Comparison of ENCODE assay signal across 1 cellular context in the genomic region with DNA sequence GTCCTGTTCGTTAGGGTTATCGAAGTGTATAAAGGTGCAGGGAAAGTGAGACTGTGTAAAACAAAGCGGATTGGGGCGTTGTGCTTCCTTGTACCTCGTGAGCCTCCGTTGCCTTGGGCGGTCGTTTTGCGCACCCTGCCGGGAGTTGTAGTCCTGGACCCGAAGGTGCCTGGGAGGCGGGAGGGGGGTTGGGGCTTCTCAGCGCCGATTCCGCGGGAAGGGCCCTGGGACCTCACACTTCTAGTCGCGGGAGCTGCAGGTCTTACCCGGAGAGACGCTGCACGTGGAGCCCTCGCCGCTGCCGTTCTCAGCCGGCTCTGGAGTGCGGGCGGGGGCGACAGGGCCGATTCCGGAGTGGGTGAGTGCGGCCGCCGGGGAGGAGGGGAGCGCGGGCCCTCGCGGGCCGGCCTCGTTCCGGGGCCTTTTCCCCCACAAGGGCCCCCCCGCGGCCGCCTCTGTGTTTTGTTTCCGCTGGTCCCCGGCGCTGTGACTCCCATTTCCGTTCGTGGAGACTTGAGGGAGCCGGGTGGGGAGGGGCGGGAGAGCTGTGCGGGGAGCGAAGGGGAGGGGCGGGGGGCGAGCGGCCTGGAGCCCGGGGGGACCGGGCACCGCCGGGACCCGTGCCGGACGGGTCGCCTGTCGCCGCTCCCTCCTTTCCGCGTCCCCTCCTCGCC.
TF ChIP-seq lines count a peak whose summit lies in the region.

No MANE protein-coding gene starts in this region.

TF ChIP-seq in HepG2, 621 proteins besides CTCF, POLR2A, EP300 and RAD21 (continued from another document and continues in another):
- TF ChIP-seq, protein P1, sequence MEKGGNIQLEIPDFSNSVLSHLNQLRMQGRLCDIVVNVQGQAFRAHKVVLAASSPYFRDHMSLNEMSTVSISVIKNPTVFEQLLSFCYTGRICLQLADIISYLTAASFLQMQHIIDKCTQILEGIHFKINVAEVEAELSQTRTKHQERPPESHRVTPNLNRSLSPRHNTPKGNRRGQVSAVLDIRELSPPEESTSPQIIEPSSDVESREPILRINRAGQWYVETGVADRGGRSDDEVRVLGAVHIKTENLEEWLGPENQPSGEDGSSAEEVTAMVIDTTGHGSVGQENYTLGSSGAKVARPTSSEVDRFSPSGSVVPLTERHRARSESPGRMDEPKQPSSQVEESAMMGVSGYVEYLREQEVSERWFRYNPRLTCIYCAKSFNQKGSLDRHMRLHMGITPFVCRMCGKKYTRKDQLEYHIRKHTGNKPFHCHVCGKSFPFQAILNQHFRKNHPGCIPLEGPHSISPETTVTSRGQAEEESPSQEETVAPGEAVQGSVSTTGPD (CRISPR knock-in tag; IDR thresholded peaks at IDR 0.05): no peak
- TF ChIP-seq LCORL (IDR thresholded peaks at IDR 0.05): no peak
- peak; percentile 30; the same call in 1 of the 2 replicates for TF ChIP-seq LCORL (CRISPR knock-in tag; IDR thresholded peaks at IDR 0.05)
- TF ChIP-seq, protein P2, sequence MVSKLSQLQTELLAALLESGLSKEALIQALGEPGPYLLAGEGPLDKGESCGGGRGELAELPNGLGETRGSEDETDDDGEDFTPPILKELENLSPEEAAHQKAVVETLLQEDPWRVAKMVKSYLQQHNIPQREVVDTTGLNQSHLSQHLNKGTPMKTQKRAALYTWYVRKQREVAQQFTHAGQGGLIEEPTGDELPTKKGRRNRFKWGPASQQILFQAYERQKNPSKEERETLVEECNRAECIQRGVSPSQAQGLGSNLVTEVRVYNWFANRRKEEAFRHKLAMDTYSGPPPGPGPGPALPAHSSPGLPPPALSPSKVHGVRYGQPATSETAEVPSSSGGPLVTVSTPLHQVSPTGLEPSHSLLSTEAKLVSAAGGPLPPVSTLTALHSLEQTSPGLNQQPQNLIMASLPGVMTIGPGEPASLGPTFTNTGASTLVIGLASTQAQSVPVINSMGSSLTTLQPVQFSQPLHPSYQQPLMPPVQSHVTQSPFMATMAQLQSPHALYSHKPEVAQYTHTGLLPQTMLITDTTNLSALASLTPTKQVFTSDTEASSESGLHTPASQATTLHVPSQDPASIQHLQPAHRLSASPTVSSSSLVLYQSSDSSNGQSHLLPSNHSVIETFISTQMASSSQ (IDR thresholded peaks at IDR 0.05; ENCODE audit: low read depth): no peak
- TF ChIP-seq, protein P2 (CRISPR knock-in tag; IDR thresholded peaks at IDR 0.05; ENCODE audit: borderline replicate concordance): peak; percentile 10; the same call in 1 of the 2 replicates
- TF ChIP-seq KMT2B (CRISPR knock-in tag; IDR thresholded peaks at IDR 0.05): no peak
- TF ChIP-seq, protein P3, sequence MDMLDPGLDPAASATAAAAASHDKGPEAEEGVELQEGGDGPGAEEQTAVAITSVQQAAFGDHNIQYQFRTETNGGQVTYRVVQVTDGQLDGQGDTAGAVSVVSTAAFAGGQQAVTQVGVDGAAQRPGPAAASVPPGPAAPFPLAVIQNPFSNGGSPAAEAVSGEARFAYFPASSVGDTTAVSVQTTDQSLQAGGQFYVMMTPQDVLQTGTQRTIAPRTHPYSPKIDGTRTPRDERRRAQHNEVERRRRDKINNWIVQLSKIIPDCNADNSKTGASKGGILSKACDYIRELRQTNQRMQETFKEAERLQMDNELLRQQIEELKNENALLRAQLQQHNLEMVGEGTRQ (IDR thresholded peaks at IDR 0.05; ENCODE audit: low read depth, low read length): no peak
- TF ChIP-seq, protein P3 (CRISPR knock-in tag; IDR thresholded peaks at IDR 0.05; ENCODE audit: borderline replicate concordance): no peak; the same call in 1 of the 2 replicates
- peak; percentile 67; the same call in 1 of the 2 replicates for TF ChIP-seq TEAD2 (CRISPR knock-in tag; IDR thresholded peaks at IDR 0.05)
- TF ChIP-seq MAFK (conservative IDR thresholded peaks at IDR 0.05 in 1 of 2, IDR thresholded peaks at IDR 0.05 in 1 of 2; ENCODE audit: low read length in 2 of 2): no peak
- TF ChIP-seq CENPX (CRISPR knock-in tag; IDR thresholded peaks at IDR 0.05): no peak
- TF ChIP-seq MZF1 (CRISPR knock-in tag; IDR thresholded peaks at IDR 0.05; ENCODE audit: borderline replicate concordance): no peak
- no peak for TF ChIP-seq REPIN1 (CRISPR knock-in tag; IDR thresholded peaks at IDR 0.05; ENCODE audit: borderline replicate concordance, low read depth)
- no peak for TF ChIP-seq ZNF713 (CRISPR knock-in tag; IDR thresholded peaks at IDR 0.05)
- TF ChIP-seq ZNF10 (CRISPR knock-in tag; IDR thresholded peaks at IDR 0.05; ENCODE audit: borderline replicate concordance, low read depth): no peak
- TF ChIP-seq MATR3 (CRISPR knock-in tag; IDR thresholded peaks at IDR 0.05): no peak
- TF ChIP-seq RBFOX2 (IDR thresholded peaks at IDR 0.05; ENCODE audit: low read depth, low read length): peak; percentile 83
- TF ChIP-seq ZNF121 (CRISPR knock-in tag; IDR thresholded peaks at IDR 0.05): no peak
- TF ChIP-seq ZNF546 (CRISPR knock-in tag; conservative IDR thresholded peaks at IDR 0.05): no peak
- TF ChIP-seq ZNF644 (CRISPR knock-in tag; IDR thresholded peaks at IDR 0.05; ENCODE audit: low read depth): no peak
- TF ChIP-seq PHF8 (CRISPR knock-in tag; IDR thresholded peaks at IDR 0.05): peak; percentile 51; the same call in 1 of the 2 replicates
- TF ChIP-seq MED8 (CRISPR knock-in tag; IDR thresholded peaks at IDR 0.05; ENCODE audit: insufficient replicate concordance): peak; percentile 32
- no peak for TF ChIP-seq ZNF569 (CRISPR knock-in tag; IDR thresholded peaks at IDR 0.05; ENCODE audit: borderline replicate concordance)
- no peak for TF ChIP-seq HDAC6 (IDR thresholded peaks at IDR 0.05; ENCODE audit: low read depth, low read length)
- no peak for TF ChIP-seq KLF9 (CRISPR knock-in tag; IDR thresholded peaks at IDR 0.05; ENCODE audit: low read depth)
- TF ChIP-seq ZNF501 (CRISPR knock-in tag; IDR thresholded peaks at IDR 0.05): 0 out of 2 replicates have a peak, but pooled peaks have one; percentile 1
- no peak for TF ChIP-seq HES4 (CRISPR knock-in tag; IDR thresholded peaks at IDR 0.05; ENCODE audit: borderline replicate concordance)
- TF ChIP-seq ZNF296 (CRISPR knock-in tag; conservative IDR thresholded peaks at IDR 0.05): no peak
- peak; percentile 34; the same call in 1 of the 2 replicates for TF ChIP-seq ZNF367 (CRISPR knock-in tag; IDR thresholded peaks at IDR 0.05; ENCODE audit: borderline replicate concordance)
- TF ChIP-seq ZNF354B (CRISPR knock-in tag; IDR thresholded peaks at IDR 0.05): 0 out of 2 replicates have a peak, but pooled peaks have one; percentile 18
- no peak for TF ChIP-seq MBNL3 (CRISPR knock-in tag; conservative IDR thresholded peaks at IDR 0.05)
- TF ChIP-seq, protein P4, sequence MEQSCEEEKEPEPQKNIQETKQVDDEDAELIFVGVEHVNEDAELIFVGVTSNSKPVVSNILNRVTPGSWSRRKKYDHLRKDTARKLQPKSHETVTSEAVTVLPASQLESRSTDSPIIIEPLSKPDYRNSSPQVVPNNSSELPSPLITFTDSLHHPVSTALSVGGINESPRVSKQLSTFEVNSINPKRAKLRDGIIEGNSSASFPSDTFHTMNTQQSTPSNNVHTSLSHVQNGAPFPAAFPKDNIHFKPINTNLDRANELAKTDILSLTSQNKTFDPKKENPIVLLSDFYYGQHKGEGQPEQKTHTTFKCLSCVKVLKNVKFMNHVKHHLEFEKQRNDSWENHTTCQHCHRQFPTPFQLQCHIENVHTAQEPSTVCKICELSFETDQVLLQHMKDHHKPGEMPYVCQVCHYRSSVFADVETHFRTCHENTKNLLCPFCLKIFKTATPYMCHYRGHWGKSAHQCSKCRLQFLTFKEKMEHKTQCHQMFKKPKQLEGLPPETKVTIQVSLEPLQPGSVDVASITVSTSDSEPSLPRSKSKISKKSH (CRISPR knock-in tag; IDR thresholded peaks at IDR 0.05; ENCODE audit: borderline replicate concordance): 0 out of 2 replicates have a peak, but pooled peaks have one; percentile 34
- TF ChIP-seq ZNF724P (CRISPR knock-in tag; IDR thresholded peaks at IDR 0.05; ENCODE audit: borderline replicate concordance): 0 out of 2 replicates have a peak, but pooled peaks have one; percentile 66
- TF ChIP-seq, protein P5, sequence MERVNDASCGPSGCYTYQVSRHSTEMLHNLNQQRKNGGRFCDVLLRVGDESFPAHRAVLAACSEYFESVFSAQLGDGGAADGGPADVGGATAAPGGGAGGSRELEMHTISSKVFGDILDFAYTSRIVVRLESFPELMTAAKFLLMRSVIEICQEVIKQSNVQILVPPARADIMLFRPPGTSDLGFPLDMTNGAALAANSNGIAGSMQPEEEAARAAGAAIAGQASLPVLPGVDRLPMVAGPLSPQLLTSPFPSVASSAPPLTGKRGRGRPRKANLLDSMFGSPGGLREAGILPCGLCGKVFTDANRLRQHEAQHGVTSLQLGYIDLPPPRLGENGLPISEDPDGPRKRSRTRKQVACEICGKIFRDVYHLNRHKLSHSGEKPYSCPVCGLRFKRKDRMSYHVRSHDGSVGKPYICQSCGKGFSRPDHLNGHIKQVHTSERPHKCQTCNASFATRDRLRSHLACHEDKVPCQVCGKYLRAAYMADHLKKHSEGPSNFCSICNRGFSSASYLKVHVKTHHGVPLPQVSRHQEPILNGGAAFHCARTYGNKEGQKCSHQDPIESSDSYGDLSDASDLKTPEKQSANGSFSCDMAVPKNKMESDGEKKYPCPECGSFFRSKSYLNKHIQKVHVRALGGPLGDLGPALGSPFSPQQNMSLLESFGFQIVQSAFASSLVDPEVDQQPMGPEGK (CRISPR knock-in tag; IDR thresholded peaks at IDR 0.05): peak; percentile 75
- no peak for TF ChIP-seq ELF1 (CRISPR knock-in tag; IDR thresholded peaks at IDR 0.05)
- TF ChIP-seq POLR2G (IDR thresholded peaks at IDR 0.05; ENCODE audit: low read depth, low read length): peak; percentile 53
- TF ChIP-seq CBX5 (CRISPR knock-in tag; IDR thresholded peaks at IDR 0.05; ENCODE audit: borderline replicate concordance): 0 out of 2 replicates have a peak, but pooled peaks have one; percentile 1
- TF ChIP-seq, protein P6, sequence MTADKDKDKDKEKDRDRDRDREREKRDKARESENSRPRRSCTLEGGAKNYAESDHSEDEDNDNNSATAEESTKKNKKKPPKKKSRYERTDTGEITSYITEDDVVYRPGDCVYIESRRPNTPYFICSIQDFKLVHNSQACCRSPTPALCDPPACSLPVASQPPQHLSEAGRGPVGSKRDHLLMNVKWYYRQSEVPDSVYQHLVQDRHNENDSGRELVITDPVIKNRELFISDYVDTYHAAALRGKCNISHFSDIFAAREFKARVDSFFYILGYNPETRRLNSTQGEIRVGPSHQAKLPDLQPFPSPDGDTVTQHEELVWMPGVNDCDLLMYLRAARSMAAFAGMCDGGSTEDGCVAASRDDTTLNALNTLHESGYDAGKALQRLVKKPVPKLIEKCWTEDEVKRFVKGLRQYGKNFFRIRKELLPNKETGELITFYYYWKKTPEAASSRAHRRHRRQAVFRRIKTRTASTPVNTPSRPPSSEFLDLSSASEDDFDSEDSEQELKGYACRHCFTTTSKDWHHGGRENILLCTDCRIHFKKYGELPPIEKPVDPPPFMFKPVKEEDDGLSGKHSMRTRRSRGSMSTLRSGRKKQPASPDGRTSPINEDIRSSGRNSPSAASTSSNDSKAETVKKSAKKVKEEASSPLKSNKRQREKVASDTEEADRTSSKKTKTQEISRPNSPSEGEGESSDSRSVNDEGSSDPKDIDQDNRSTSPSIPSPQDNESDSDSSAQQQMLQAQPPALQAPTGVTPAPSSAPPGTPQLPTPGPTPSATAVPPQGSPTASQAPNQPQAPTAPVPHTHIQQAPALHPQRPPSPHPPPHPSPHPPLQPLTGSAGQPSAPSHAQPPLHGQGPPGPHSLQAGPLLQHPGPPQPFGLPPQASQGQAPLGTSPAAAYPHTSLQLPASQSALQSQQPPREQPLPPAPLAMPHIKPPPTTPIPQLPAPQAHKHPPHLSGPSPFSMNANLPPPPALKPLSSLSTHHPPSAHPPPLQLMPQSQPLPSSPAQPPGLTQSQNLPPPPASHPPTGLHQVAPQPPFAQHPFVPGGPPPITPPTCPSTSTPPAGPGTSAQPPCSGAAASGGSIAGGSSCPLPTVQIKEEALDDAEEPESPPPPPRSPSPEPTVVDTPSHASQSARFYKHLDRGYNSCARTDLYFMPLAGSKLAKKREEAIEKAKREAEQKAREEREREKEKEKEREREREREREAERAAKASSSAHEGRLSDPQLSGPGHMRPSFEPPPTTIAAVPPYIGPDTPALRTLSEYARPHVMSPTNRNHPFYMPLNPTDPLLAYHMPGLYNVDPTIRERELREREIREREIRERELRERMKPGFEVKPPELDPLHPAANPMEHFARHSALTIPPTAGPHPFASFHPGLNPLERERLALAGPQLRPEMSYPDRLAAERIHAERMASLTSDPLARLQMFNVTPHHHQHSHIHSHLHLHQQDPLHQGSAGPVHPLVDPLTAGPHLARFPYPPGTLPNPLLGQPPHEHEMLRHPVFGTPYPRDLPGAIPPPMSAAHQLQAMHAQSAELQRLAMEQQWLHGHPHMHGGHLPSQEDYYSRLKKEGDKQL (CRISPR knock-in tag; IDR thresholded peaks at IDR 0.05; ENCODE audit: low read depth): no peak
- 0 out of 2 replicates have a peak, but pooled peaks have one; percentile 37 for TF ChIP-seq ZNF761 (CRISPR knock-in tag; conservative IDR thresholded peaks at IDR 0.05)
- peak; percentile 82 for TF ChIP-seq AGO2 (optimal IDR thresholded peaks at IDR 0.05; ENCODE audit: low read depth, low read length)
- peak; percentile 29; the same call in 1 of the 2 replicates for TF ChIP-seq SNAPC2 (CRISPR knock-in tag; IDR thresholded peaks at IDR 0.05)
- no peak for TF ChIP-seq DR1 (CRISPR knock-in tag; IDR thresholded peaks at IDR 0.05)
- TF ChIP-seq, protein P7, sequence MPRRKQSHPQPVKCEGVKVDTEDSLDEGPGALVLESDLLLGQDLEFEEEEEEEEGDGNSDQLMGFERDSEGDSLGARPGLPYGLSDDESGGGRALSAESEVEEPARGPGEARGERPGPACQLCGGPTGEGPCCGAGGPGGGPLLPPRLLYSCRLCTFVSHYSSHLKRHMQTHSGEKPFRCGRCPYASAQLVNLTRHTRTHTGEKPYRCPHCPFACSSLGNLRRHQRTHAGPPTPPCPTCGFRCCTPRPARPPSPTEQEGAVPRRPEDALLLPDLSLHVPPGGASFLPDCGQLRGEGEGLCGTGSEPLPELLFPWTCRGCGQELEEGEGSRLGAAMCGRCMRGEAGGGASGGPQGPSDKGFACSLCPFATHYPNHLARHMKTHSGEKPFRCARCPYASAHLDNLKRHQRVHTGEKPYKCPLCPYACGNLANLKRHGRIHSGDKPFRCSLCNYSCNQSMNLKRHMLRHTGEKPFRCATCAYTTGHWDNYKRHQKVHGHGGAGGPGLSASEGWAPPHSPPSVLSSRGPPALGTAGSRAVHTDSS (CRISPR knock-in tag; conservative IDR thresholded peaks at IDR 0.05): no peak
